In the genomic region with DNA sequence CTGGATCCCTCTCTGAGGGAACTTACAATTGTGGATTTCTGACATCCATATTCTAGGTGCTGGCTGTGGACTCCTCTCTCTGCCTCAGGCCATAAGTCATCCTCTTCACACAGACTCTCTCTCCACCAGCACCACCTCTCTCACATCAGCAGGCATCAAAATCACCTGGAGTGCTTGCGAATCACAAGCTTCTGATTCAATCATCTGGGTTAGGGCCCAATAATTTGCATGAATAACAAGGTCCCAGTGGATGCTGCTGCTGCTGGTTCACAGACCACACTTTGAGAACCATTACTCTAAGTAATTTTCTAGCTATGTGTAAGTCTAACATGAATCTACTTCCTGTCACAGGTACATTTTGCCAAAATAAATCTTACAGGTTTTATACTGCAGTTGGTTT, we compare ENCODE assay signal across 1 cellular context.
TF ChIP-seq lines count a peak whose summit lies in the region.

No MANE protein-coding gene starts in this region.

TF ChIP-seq in IMR-90, 13 proteins besides CTCF, POLR2A, EP300 and RAD21 (continued from another document):
- TF ChIP-seq, protein P1, sequence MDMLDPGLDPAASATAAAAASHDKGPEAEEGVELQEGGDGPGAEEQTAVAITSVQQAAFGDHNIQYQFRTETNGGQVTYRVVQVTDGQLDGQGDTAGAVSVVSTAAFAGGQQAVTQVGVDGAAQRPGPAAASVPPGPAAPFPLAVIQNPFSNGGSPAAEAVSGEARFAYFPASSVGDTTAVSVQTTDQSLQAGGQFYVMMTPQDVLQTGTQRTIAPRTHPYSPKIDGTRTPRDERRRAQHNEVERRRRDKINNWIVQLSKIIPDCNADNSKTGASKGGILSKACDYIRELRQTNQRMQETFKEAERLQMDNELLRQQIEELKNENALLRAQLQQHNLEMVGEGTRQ (IDR thresholded peaks at IDR 0.05; ENCODE audit: low read depth, low read length) = no peak
- TF ChIP-seq MAZ (IDR thresholded peaks at IDR 0.05; ENCODE audit: borderline replicate concordance, low read depth, low read length) (no peak), MAFK (IDR thresholded peaks at IDR 0.05; ENCODE audit: low read depth, low read length) (no peak), CHD1 (IDR thresholded peaks at IDR 0.05; ENCODE audit: low read depth, low read length) (no peak), MXI1 (IDR thresholded peaks at IDR 0.05; ENCODE audit: borderline replicate concordance, low read depth, low read length) (no peak)
- TF ChIP-seq, protein P2, sequence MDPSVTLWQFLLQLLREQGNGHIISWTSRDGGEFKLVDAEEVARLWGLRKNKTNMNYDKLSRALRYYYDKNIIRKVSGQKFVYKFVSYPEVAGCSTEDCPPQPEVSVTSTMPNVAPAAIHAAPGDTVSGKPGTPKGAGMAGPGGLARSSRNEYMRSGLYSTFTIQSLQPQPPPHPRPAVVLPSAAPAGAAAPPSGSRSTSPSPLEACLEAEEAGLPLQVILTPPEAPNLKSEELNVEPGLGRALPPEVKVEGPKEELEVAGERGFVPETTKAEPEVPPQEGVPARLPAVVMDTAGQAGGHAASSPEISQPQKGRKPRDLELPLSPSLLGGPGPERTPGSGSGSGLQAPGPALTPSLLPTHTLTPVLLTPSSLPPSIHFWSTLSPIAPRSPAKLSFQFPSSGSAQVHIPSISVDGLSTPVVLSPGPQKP (IDR thresholded peaks at IDR 0.05; ENCODE audit: borderline replicate concordance, low read depth, low read length) = no peak
